In the genomic region with DNA sequence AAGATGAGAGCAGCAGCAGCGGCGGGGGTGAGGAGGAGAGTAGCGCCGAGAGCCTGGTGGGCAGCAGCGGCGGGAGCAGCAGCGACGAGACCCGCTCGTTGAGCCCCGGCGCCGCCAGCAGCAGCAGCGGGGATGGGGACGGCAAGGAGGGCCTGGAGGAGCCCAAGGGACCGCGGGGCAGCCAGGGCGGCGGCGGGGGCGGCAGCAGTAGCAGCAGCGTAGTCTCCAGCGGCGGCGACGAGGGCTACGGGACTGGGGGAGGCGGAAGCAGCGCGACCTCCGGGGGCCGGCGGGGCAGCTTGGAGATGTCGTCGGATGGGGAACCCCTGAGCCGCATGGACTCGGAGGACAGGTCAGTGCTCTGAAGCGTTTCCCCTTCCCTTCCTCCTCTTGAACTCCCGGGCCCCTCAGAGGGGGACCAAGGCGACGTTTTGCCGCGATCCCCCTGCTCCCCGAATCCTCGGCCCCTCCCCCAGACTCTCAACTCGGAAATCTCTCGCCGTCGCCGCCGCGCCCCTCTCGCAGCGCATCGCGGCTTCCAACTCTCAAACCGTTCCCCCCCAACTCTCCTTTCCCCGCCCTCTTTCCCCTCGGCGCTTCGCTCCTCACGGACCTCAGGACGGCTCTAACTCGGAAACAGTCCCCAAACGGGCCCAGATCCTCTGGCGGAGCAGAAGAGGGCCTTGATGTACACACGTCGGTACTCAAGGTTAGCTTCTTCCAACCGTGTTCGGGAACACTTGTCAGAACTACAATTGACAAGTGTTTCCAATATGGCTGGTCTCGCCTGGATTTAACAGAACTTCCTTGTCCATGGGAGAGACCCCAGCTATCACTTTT, we compare ENCODE assay signal across 8 cellular contexts. TPM values are rescaled to one million over a fixed set of nuclear protein-coding genes. Genes with fewer than 3 reads are reported as not detected.
DNase-seq lines count a peak whose midpoint lies in the region; ATAC-seq and TF ChIP-seq lines count a peak whose summit lies in the region.

No MANE protein-coding gene starts in this region.

- H3K9ac ChIP-seq in endodermal cell (ENCODE audit: extremely low read depth, low read length, poor library complexity, severe bottlenecking): peak overlapping the region; percentile 80

- H3K36me3 Mint-ChIP-seq in endodermal cell (ENCODE audit: low read depth): peaks cover 24% of the 10 kb centered on the region

- H3K4me3 ChIP-seq in endodermal cell (ENCODE audit: low read length) (peak overlapping the region; percentile 99), mononuclear cell (ENCODE audit: low read length) (peak overlapping the region; percentile 71)

- WGBS in endodermal cell (ENCODE audit: insufficient coverage in 1 of 2, insufficient read length in 1 of 2), 2 experiments: 0% methylated on average over 29 to 71 of the region's 71 CpGs

- no peaks in the 10 kb centered on the region for H3K27me3 ChIP-seq in endodermal cell (ENCODE audit: control insufficient read depth, insufficient read depth, low read length, poor library complexity, severe bottlenecking)
- H3K27me3 ChIP-seq in mononuclear cell (ENCODE audit: insufficient read depth, low read length): no peaks in the 10 kb centered on the region

- peak overlapping the region; percentile 69 for H3K27ac ChIP-seq in endodermal cell (ENCODE audit: low read depth, low read length)

- peak overlapping the region; percentile 100 for H3K4me3 Mint-ChIP-seq in endodermal cell

- H3K4me1 Mint-ChIP-seq in endodermal cell: peaks cover 26% of the 10 kb centered on the region

- peak overlapping the region; percentile 96 for H3K27ac Mint-ChIP-seq in endodermal cell

- H3K9me3 ChIP-seq in endodermal cell (ENCODE audit: control insufficient read depth, low read length): peaks cover 4% of the 10 kb centered on the region
- no peaks in the 10 kb centered on the region for H3K9me3 ChIP-seq in mononuclear cell (ENCODE audit: low read depth, low read length)

- H3K36me3 ChIP-seq in endodermal cell (ENCODE audit: control insufficient read depth, insufficient read depth, low read length): peaks cover 10% of the 10 kb centered on the region

- peaks cover 2% of the 10 kb centered on the region for H3K9me3 Mint-ChIP-seq in endodermal cell

- peak; percentile 13 for DNase-seq in NK-92 treated with Interleukin-12 subunit alpha and Interleukin-12 subunit beta, amount 100 ng/mL, for 24 hours (lab: John Stamatoyannopoulos, UW)
- DNase-seq in NK-92 (lab: John Stamatoyannopoulos, UW; ENCODE audit: unreplicated experiment): no peak
- DNase-seq in NCI-H510A treated with DMSO at 0.1 percent for 48 hours (lab: John Stamatoyannopoulos, UW): peak; percentile 60
- DNase-seq in activated CD8-positive, alpha-beta memory T cell treated with anti-CD3 and anti-CD28 coated beads, Interleukin-2, amount 50 U/mL, for 1 hour (ENCODE audit: extremely low read depth): peak; percentile 11
- DNase-seq in endodermal cell: peak; percentile 87
- DNase-seq in stimulated activated CD8-positive, alpha-beta memory T cell treated with anti-CD3 and anti-CD28 coated beads, Interleukin-2, amount 100 ng/mL, for 1 hour (ENCODE audit: low read depth in 2 of 2): peak; percentile 8 to 46

- no peaks in the 10 kb centered on the region for H3K4me1 ChIP-seq in endodermal cell (ENCODE audit: control insufficient read depth, insufficient read depth, low read length)
- peaks cover 20% of the 10 kb centered on the region for H3K4me1 ChIP-seq in mononuclear cell (ENCODE audit: insufficient read depth, low read length)

- no peak for TF ChIP-seq CTCF in endodermal cell (conservative IDR thresholded peaks at IDR 0.05)

- peak; percentile 34 for ATAC-seq in HG02970 (IDR thresholded peaks at IDR 0.05; ENCODE audit: low FRiP score, unreplicated experiment)

- H3K27me3 Mint-ChIP-seq in endodermal cell (ENCODE audit: insufficient read depth): peaks cover 3% of the 10 kb centered on the region

RNA-seq across cellular contexts. Expression of gene AEBP2, which starts 0.9 kb away (rescaled TPM):
- total RNA-seq in endodermal cell (10 to 100 TPM; 37.8 to 78.4 TPM), mononuclear cell (29.9 TPM)
- polyA plus RNA-seq in endodermal cell (2013, experiment 1 of 2): 20.0 TPM
- 18.9 TPM for polyA plus RNA-seq in endodermal cell (2013, experiment 2 of 2)
